12 cellular contexts compared by ENCODE assay signal in genomic region chr19:3981736-3982681, GRCh38. TPM values are rescaled to one million over a fixed set of nuclear protein-coding genes. Genes with fewer than 3 reads are reported as not detected.
DNase-seq lines count a peak whose midpoint lies in the region; ATAC-seq, FAIRE-seq and TF ChIP-seq lines count a peak whose summit lies in the region.
"Had no signal": no experiment of that assay in that cellular context is flagged by ENCODE, and none has a peak within 500 bp of the region (broad histone marks: within the 10 kb centered on the region; RNA-seq: fewer than 3 reads in every experiment).

No MANE protein-coding gene starts in this region.

- ATAC-seq in Right ventricle myocardium inferior: no peak

- H2AFZ ChIP-seq in keratinocyte (ENCODE audit: control insufficient read depth, low read length): no peak overlapping the region

- no peaks in the 10 kb centered on the region for H3K27me3 ChIP-seq in keratinocyte (ENCODE audit: control insufficient read depth, extremely low read depth, insufficient read depth, low read length)
- no peaks in the 10 kb centered on the region for H3K27me3 ChIP-seq in stomach smooth muscle (ENCODE audit: control insufficient read depth in 1 of 2, insufficient read depth in 2 of 2, low read length in 2 of 2)
- H3K27me3 ChIP-seq in right atrium auricular region: no peaks in the 10 kb centered on the region
- H3K27me3 ChIP-seq: SJSA1 had no signal

- H3K9me3 ChIP-seq in keratinocyte (ENCODE audit: control insufficient read depth, low read depth, low read length) (no peaks in the 10 kb centered on the region), stomach smooth muscle (ENCODE audit: control insufficient read depth in 2 of 2, low read length in 2 of 2) (no peaks in the 10 kb centered on the region), right atrium auricular region (no peaks in the 10 kb centered on the region)
- H3K9me3 ChIP-seq: SJSA1 had no signal

- dilution Hi-C loops in keratinocyte (cut with MboI; ENCODE audit: extremely low pct_ligation_motif_present, low sequenced_read_pairs): no loop called here

- no peak for FAIRE-seq in keratinocyte (lab: Jason Lieb, UNC)

- H3K27ac ChIP-seq in keratinocyte (ENCODE audit: control insufficient read depth, insufficient read depth, low read length) (no peak overlapping the region), stomach smooth muscle (ENCODE audit: low read length) (peak overlapping the region; percentile 31), right atrium auricular region (peak overlapping the region in 1 of 2 donors; percentile 2)
- H3K27ac ChIP-seq: SJSA1 had no signal

- TF ChIP-seq CTCF in keratinocyte (optimal IDR thresholded peaks at IDR 0.05 in 1 of 3, IDR thresholded peaks at IDR 0.05 in 1 of 3, conservative IDR thresholded peaks at IDR 0.05 in 1 of 3; ENCODE audit: extremely low read depth in 1 of 3, insufficient read depth in 2 of 3, low read length in 3 of 3): no peak
- TF ChIP-seq CTCF in right atrium auricular region (IDR thresholded peaks at IDR 0.05): no peak

- H3K79me2 ChIP-seq in keratinocyte (ENCODE audit: control insufficient read depth, insufficient read depth, low read length): peaks cover 80% of the 10 kb centered on the region

- peaks cover 85% of the 10 kb centered on the region for H4K20me1 ChIP-seq in keratinocyte (ENCODE audit: control insufficient read depth, extremely low read depth, insufficient read depth, low read length)

- DNase-seq in Right ventricle myocardium inferior (ENCODE audit: missing footprints) (peak; percentile 59), cardiac septum (ENCODE audit: low spot score) (no peak), keratinocyte (ENCODE audit: low read depth, low spot score) (peak; percentile 44), MV-4-11 (lab: John Stamatoyannopoulos, UW) (no peak), NCI-H2029 (lab: John Stamatoyannopoulos, UW) (no peak), right atrium auricular region (ENCODE audit: low spot score) (no peak)
- DNase-seq in activated CD8-positive, alpha-beta memory T cell treated with anti-CD3 and anti-CD28 coated beads, Interleukin-2, amount 50 U/mL, for 48 hours: peak; percentile 65
- DNase-seq: cortex of kidney, NCI-H2081 had no signal

- peak overlapping the region; percentile 10 for H3K4me2 ChIP-seq in keratinocyte (ENCODE audit: control insufficient read depth, extremely low read depth, insufficient read depth, low read depth, low read length)

- H3K36me3 ChIP-seq in keratinocyte (ENCODE audit: control insufficient read depth in 2 of 2, extremely low read depth in 1 of 2, insufficient read depth in 2 of 2, low read length in 2 of 2): peaks cover 63 to 74% of the 10 kb centered on the region in 2 experiments
- H3K36me3 ChIP-seq in stomach smooth muscle (ENCODE audit: control insufficient read depth in 2 of 2, insufficient read depth in 2 of 2, low read length in 2 of 2): peaks cover 64 to 66% of the 10 kb centered on the region in 2 donors
- H3K36me3 ChIP-seq in right atrium auricular region: peaks cover 77% of the 10 kb centered on the region

- H3K4me1 ChIP-seq in keratinocyte (ENCODE audit: control insufficient read depth, extremely low read depth, insufficient read depth, low read length) (peaks cover 34% of the 10 kb centered on the region), stomach smooth muscle (ENCODE audit: control insufficient read depth, insufficient read depth, low read length) (peaks cover 43% of the 10 kb centered on the region), right atrium auricular region (peaks cover 0 to 37% of the 10 kb centered on the region in 2 donors)

- H3K9ac ChIP-seq in keratinocyte (ENCODE audit: control insufficient read depth, extremely low read depth, insufficient read depth, low read length) (peak overlapping the region; percentile 25), stomach smooth muscle (ENCODE audit: low read length in 2 of 2) (peak overlapping the region in 1 of 2 donors; percentile 2)

- intact Hi-C loops in Right ventricle myocardium inferior (cut with DNase I): loop anchor here (10.0 kb wide), 1 partner anchor 143 kb away; the partner anchor contains the start of gene MAP2K2
- intact Hi-C loops in cardiac septum (cut with DNase I): no loop called here

- peaks cover 11% of the 10 kb centered on the region for H3K9me1 ChIP-seq in keratinocyte (ENCODE audit: control insufficient read depth, extremely low read depth, insufficient read depth, low read length)

- H3K4me3 ChIP-seq in keratinocyte (ENCODE audit: control insufficient read depth in 2 of 3, extremely low read depth in 1 of 3, insufficient read depth in 2 of 3, low read depth in 1 of 3, low read length in 3 of 3) (no peak overlapping the region), stomach smooth muscle (ENCODE audit: low read length in 2 of 2) (no peak overlapping the region), right atrium auricular region (no peak overlapping the region)
- H3K4me3 ChIP-seq: SJSA1 had no signal

RNA-seq across cellular contexts. Expression of gene EEF2, which starts 3.3 kb away (rescaled TPM):
- total RNA-seq in Right ventricle myocardium inferior (2,154 TPM), cardiac septum (1,625 TPM), right atrium auricular region (1,000 to 10,000 TPM; 1,205 to 1,737 TPM)
- polyA plus RNA-seq in keratinocyte: 884 to 1,193 TPM (median 1,022 TPM) in 3 replicates
- polyA plus RNA-seq in keratinocyte (2011; ENCODE audit: low read depth): 6,584 TPM
- 621 and 1,440 TPM in 2 replicates for polyA plus RNA-seq in keratinocyte (2011; cell fraction: cytosol; rRNA removed)
- polyA plus RNA-seq in keratinocyte (2011; cell fraction: nucleus; rRNA removed): 422 and 581 TPM in 2 replicates
- 2,384 and 2,702 TPM in 2 replicates for polyA plus RNA-seq in keratinocyte (2012; ENCODE audit: low replicate concordance)
- polyA minus RNA-seq in keratinocyte: 880 to 1,449 TPM (median 1,221 TPM) in 3 replicates
- polyA minus RNA-seq in keratinocyte (2011; cell fraction: cytosol; rRNA and poly(A)+ RNA removed): 2,791 TPM
- polyA minus RNA-seq in keratinocyte (2011; cell fraction: nucleus; rRNA and poly(A)+ RNA removed): 560 and 618 TPM in 2 replicates

RNA-seq across cellular contexts. Expression of gene DAPK3, which starts 11.1 kb away (rescaled TPM):
- total RNA-seq in Right ventricle myocardium inferior: 67.5 TPM
- total RNA-seq in cardiac septum: 180 TPM
- 57.3 to 94.7 TPM (median 60.8 TPM) in 3 replicates for polyA plus RNA-seq in keratinocyte
- polyA plus RNA-seq in keratinocyte (2011; ENCODE audit: low read depth): 89.3 TPM
- 60.2 and 106 TPM in 2 replicates for polyA plus RNA-seq in keratinocyte (2011; cell fraction: cytosol; rRNA removed)
- polyA plus RNA-seq in keratinocyte (2011; cell fraction: nucleus; rRNA removed): 129 and 173 TPM in 2 replicates
- polyA plus RNA-seq in keratinocyte (2012; ENCODE audit: low replicate concordance): 70.8 and 89.7 TPM in 2 replicates
- polyA minus RNA-seq in keratinocyte: 48.0 to 162 TPM (median 77.5 TPM) in 3 replicates
- 104 TPM for polyA minus RNA-seq in keratinocyte (2011; cell fraction: cytosol; rRNA and poly(A)+ RNA removed)
- polyA minus RNA-seq in keratinocyte (2011; cell fraction: nucleus; rRNA and poly(A)+ RNA removed): 78.9 and 95.9 TPM in 2 replicates
- total RNA-seq in right atrium auricular region: 100 to 1,000 TPM in 1 of 2 donors, 10 to 100 TPM in 1; 46.2 to 202 TPM

RNA-seq across cellular contexts. Expression of gene PIAS4, which starts 25.5 kb away (rescaled TPM):
- total RNA-seq in Right ventricle myocardium inferior (16.1 TPM), cardiac septum (18.4 TPM), right atrium auricular region (10 to 100 TPM; 10.9 to 11.4 TPM)
- 6.1 to 11.4 TPM (median 7.5 TPM) in 3 replicates for polyA plus RNA-seq in keratinocyte
- 18.7 TPM for polyA plus RNA-seq in keratinocyte (2011; ENCODE audit: low read depth)
- 6.4 and 13.1 TPM in 2 replicates for polyA plus RNA-seq in keratinocyte (2011; cell fraction: cytosol; rRNA removed)
- 12.7 and 17.1 TPM in 2 replicates for polyA plus RNA-seq in keratinocyte (2011; cell fraction: nucleus; rRNA removed)
- polyA plus RNA-seq in keratinocyte (2012; ENCODE audit: low replicate concordance): 20.0 and 20.7 TPM in 2 replicates
- polyA minus RNA-seq in keratinocyte: 7.4 to 42.2 TPM (median 7.6 TPM) in 3 replicates
- 7.7 TPM for polyA minus RNA-seq in keratinocyte (2011; cell fraction: cytosol; rRNA and poly(A)+ RNA removed)
- polyA minus RNA-seq in keratinocyte (2011; cell fraction: nucleus; rRNA and poly(A)+ RNA removed): 8.4 and 9.0 TPM in 2 replicates

RNA-seq across cellular contexts. Expression of gene NMRK2, which starts 49.1 kb away (rescaled TPM):
- total RNA-seq in Right ventricle myocardium inferior (627 TPM), cardiac septum (568 TPM), right atrium auricular region (1,000 to 10,000 TPM; 1,342 to 2,195 TPM)
- polyA plus RNA-seq in keratinocyte: not detected in 3 replicates
- not detected for polyA plus RNA-seq in keratinocyte (2011; ENCODE audit: low read depth)
- not detected in 2 replicates for polyA plus RNA-seq in keratinocyte (2011; cell fraction: cytosol; rRNA removed)
- polyA plus RNA-seq in keratinocyte (2011; cell fraction: nucleus; rRNA removed): not detected in 2 replicates
- polyA plus RNA-seq in keratinocyte (2012; ENCODE audit: low replicate concordance): 0.38 TPM in 1 of 2 replicates, not detected in the other
- not detected in 3 replicates for polyA minus RNA-seq in keratinocyte
- not detected for polyA minus RNA-seq in keratinocyte (2011; cell fraction: cytosol; rRNA and poly(A)+ RNA removed)
- polyA minus RNA-seq in keratinocyte (2011; cell fraction: nucleus; rRNA and poly(A)+ RNA removed): not detected in 2 replicates
- total RNA-seq: SJSA1 had no signal
- polyA plus RNA-seq: BJ had no signal

Comparison
In these comparisons a context has a peak if more than half of its experiments do, and no peak if none do; other contexts are left out.
1. DNase-seq: peak in Right ventricle myocardium inferior (single experiment), activated CD8-positive, alpha-beta memory T cell treated with anti-CD3 and anti-CD28 coated beads, Interleukin-2, amount 50 U/mL, for 48 hours (single experiment) and keratinocyte (single experiment); none in cardiac septum (single experiment), MV-4-11 (single experiment), NCI-H2029 (single experiment) and right atrium auricular region (single experiment).